Comparison of ENCODE assay signal across 20 cellular contexts in genomic region chr1:36885537-36886441, GRCh38.
DNase-seq lines count a peak whose midpoint lies in the region; ATAC-seq and TF ChIP-seq lines count a peak whose summit lies in the region.
"Had no signal": no experiment of that assay in that cellular context is flagged by ENCODE, and none has a peak within 500 bp of the region (broad histone marks: within the 10 kb centered on the region; RNA-seq: fewer than 3 reads in every experiment).

No MANE protein-coding gene starts in this region.

- 54 to 64% (median 58%) methylated on average over 7 of the region's 7 CpGs for WGBS in heart left ventricle, 4 donors

- no peaks in the 10 kb centered on the region for H3K36me3 Mint-ChIP-seq in neural progenitor cell

- ATAC-seq in heart left ventricle: peak; percentile 41 to 72 (median 61)
- ATAC-seq: left colon had no signal

- TF ChIP-seq CTCF in heart left ventricle (IDR thresholded peaks at IDR 0.05) (peak in 4 of 12 donors; percentile 6 to 23 (median 12)), neural progenitor cell (IDR thresholded peaks at IDR 0.05) (peak; percentile 49), PC-9 (conservative IDR thresholded peaks at IDR 0.05) (no peak)

- no peaks in the 10 kb centered on the region for H3F3A ChIP-seq in neural progenitor cell (ENCODE audit: low read depth)
- H3F3A ChIP-seq in PC-9 (ENCODE audit: insufficient read depth, low read depth): no peaks in the 10 kb centered on the region

- H3K9ac ChIP-seq in neural progenitor cell: no peak overlapping the region
- H3K9ac ChIP-seq: GM23248 had no signal

- no peak for TF ChIP-seq POLR2A in heart left ventricle (IDR thresholded peaks at IDR 0.05)

- peaks cover 5% of the 10 kb centered on the region for H3K27me3 Mint-ChIP-seq in neural progenitor cell (ENCODE audit: insufficient read depth, low read depth)

- H3K27ac Mint-ChIP-seq in neural progenitor cell: no peak overlapping the region
- H3K27ac Mint-ChIP-seq: activated B cell treated with CpG ODN at 0.5 μM for 24 hours had no signal

- H3K79me2 ChIP-seq in neural progenitor cell (ENCODE audit: low read depth) (no peaks in the 10 kb centered on the region), PC-9 (ENCODE audit: low read depth) (no peaks in the 10 kb centered on the region)

- H2AFZ ChIP-seq in neural progenitor cell (replicated peaks): no peak overlapping the region
- H2AFZ ChIP-seq in PC-9: no peak overlapping the region
- H2AFZ ChIP-seq: GM23248 had no signal

- peaks cover 0 to 4% (median 0%) of the 10 kb centered on the region in 12 donors for H3K4me1 ChIP-seq in heart left ventricle
- H3K4me1 ChIP-seq in neural progenitor cell: peaks cover 8% of the 10 kb centered on the region
- H3K4me1 ChIP-seq in PC-9 (replicated peaks; ENCODE audit: insufficient read depth): no peaks in the 10 kb centered on the region

- H3K4me3 ChIP-seq in MG63 (no peak overlapping the region), heart left ventricle (no peak overlapping the region), neural progenitor cell (no peak overlapping the region), PC-9 (no peak overlapping the region)
- H3K4me3 ChIP-seq: GM23248, smooth muscle cell had no signal

- BruUV-seq in PC-9 (replicated peaks; lab: Mats Ljungman, UMichigan): no TSS peak

- POLR2A ChIA-PET in PC-9 (lab: Charles Lee; ENCODE audit: unreplicated experiment): no interaction called here

- peaks cover 14% of the 10 kb centered on the region for H3K4me1 Mint-ChIP-seq in neural progenitor cell
- H3K4me1 Mint-ChIP-seq: activated B cell treated with CpG ODN at 0.5 μM for 24 hours had no signal

- intact Hi-C loops in heart left ventricle (cut with DNase I) (no loop called here), PC-9 (cut with micrococcal nuclease; ENCODE audit: unreplicated experiment) (no loop called here)

- no peaks in the 10 kb centered on the region for H3K9me2 ChIP-seq in PC-9 (ENCODE audit: insufficient read depth)

- H3K9me3 Mint-ChIP-seq in neural progenitor cell: no peaks in the 10 kb centered on the region
- H3K9me3 Mint-ChIP-seq: activated B cell treated with CpG ODN at 0.5 μM for 24 hours had no signal

- CTCF ChIA-PET in PC-9 (lab: Charles Lee): no interaction called here

- H4K20me1 ChIP-seq in neural progenitor cell (ENCODE audit: low read depth): no peaks in the 10 kb centered on the region
- H4K20me1 ChIP-seq in PC-9 (ENCODE audit: insufficient read depth): no peaks in the 10 kb centered on the region

- DNase-seq in DMS 273 (lab: John Stamatoyannopoulos, UW; ENCODE audit: unreplicated experiment) (peak; percentile 48), DMS 273 treated with DMSO at 0.1 percent for 48 hours (lab: John Stamatoyannopoulos, UW) (no peak), MG63 (peak; percentile 16), heart left ventricle (peak in 3 of 5 donors; percentile 33 to 47 (median 38)), neural progenitor cell (ENCODE audit: low spot score) (peak; percentile 51), medulla oblongata (ENCODE audit: extremely low spot score) (no peak), C1 segment of cervical spinal cord (lab: John Stamatoyannopoulos, UW) (no peak), PC-9 (no peak)
- DNase-seq: activated B cell treated with CpG ODN at 0.5 μM for 24 hours; activated effector memory CD4-positive, alpha-beta T cell treated with Interleukin-2 at 50 U/mL for 16 hours; caudate nucleus; effector memory CD4-positive, alpha-beta T cell; GM23248; left colon; MM.1S; NCI-H2029 treated with DMSO at 0.1 percent for 48 hours; NCI-H748 treated with DMSO at 0.1 percent for 48 hours; RPMI8226 had no signal

- H3K27me3 ChIP-seq in MG63 (no peaks in the 10 kb centered on the region), heart left ventricle (peaks cover 0 to 17% (median 3%) of the 10 kb centered on the region in 9 donors), neural progenitor cell (no peaks in the 10 kb centered on the region), PC-9 (ENCODE audit: insufficient read depth, low read depth) (peaks cover 27% of the 10 kb centered on the region)

- H3K4me3 Mint-ChIP-seq in neural progenitor cell: no peak overlapping the region
- H3K4me3 Mint-ChIP-seq: activated B cell treated with CpG ODN at 0.5 μM for 24 hours had no signal

- H3K27ac ChIP-seq in heart left ventricle (peak overlapping the region in 3 of 12 donors; percentile 6 to 26 (median 26)), neural progenitor cell (no peak overlapping the region), PC-9 (no peak overlapping the region)
- H3K27ac ChIP-seq: 22Rv1, GM23248 had no signal

- H3K36me3 ChIP-seq in MG63 (no peaks in the 10 kb centered on the region), heart left ventricle (no peaks in the 10 kb centered on the region), neural progenitor cell (no peaks in the 10 kb centered on the region), PC-9 (ENCODE audit: low read depth) (no peaks in the 10 kb centered on the region)

- H3K9me3 ChIP-seq in MG63: no peaks in the 10 kb centered on the region
- H3K9me3 ChIP-seq in heart left ventricle: no peaks in the 10 kb centered on the region
- H3K9me3 ChIP-seq in neural progenitor cell (ENCODE audit: low read depth): no peaks in the 10 kb centered on the region
- H3K9me3 ChIP-seq in PC-9 (ENCODE audit: insufficient read depth, low read depth): no peaks in the 10 kb centered on the region

- H3K4me2 ChIP-seq in neural progenitor cell (no peak overlapping the region), PC-9 (no peak overlapping the region)
- H3K4me2 ChIP-seq: smooth muscle cell had no signal

Comparison
In these comparisons a context has a peak if more than half of its experiments do, and no peak if none do; other contexts are left out.
1. DNase-seq: peak in DMS 273 (single experiment), MG63 (single experiment), heart left ventricle (3 of 5) and neural progenitor cell (single experiment); none in DMS 273 treated with DMSO at 0.1 percent for 48 hours (single experiment), medulla oblongata (single experiment), C1 segment of cervical spinal cord (0 of 14) and PC-9 (0 of 2).